ENCODE assay signal across 8 cellular contexts in the genomic region with DNA sequence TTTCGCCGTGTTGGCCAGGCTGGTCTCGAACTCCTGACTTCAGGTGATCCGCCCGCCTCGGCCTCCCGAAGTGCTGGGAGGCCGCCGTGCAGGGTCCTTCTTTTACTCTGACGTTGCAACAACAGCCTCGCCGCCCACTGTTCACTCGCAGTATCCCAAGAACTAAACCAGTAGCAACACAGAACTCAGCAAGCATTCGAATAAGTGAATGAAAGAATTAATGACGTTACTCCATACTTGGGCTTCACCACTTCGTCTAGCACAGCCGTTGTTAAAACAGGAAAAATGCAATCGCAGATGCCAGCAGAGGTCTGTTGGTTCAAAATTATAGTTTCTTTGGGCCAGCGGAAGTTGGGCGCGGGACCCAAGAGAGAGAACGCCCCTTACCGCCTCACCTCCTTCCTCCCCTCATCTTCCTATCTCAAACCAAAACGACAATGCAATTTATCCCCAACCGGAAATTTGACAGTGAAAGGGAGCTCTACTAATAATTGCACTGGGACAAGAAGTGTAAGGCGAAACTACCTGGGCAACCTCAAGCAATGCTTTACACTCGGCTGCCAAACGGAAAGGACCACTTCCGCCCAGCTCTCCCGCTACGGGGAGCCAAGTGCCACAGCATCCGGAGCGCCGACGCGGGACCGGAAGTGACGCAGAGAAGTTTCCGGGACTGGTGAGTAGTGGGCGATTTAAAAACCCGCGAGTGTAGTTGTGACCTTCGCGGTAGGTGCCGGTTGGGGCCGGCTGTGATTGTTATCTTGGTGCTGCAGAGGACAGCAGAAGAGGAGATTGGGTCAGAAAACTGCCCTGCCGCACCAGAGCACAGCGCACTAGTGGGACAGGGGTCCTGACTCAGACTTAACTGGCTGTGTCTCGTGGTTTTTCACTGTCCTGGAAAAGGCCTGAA. TPM values are rescaled to one million over a fixed set of nuclear protein-coding genes. Genes with fewer than 3 reads are reported as not detected.
DNase-seq lines count a peak whose midpoint lies in the region; ATAC-seq and TF ChIP-seq lines count a peak whose summit lies in the region.

A gene with protein sequence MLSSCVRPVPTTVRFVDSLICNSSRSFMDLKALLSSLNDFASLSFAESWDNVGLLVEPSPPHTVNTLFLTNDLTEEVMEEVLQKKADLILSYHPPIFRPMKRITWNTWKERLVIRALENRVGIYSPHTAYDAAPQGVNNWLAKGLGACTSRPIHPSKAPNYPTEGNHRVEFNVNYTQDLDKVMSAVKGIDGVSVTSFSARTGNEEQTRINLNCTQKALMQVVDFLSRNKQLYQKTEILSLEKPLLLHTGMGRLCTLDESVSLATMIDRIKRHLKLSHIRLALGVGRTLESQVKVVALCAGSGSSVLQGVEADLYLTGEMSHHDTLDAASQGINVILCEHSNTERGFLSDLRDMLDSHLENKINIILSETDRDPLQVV (plus strand): TSS at position 653 of the 907 bp plus-strand sequence. CDS start 2,573 bp downstream, outside the sequence.
A gene (minus strand): TSS at position 359 of the 907 bp plus-strand sequence. CDS start 1,462 bp downstream, outside the sequence.

- peaks cover 21% of the 10 kb centered on the region for H3K4me1 ChIP-seq in CD8-positive, alpha-beta T cell (ENCODE audit: insufficient read depth, low read length)

- H3K4me3 Mint-ChIP-seq in CD8-positive, alpha-beta T cell: peak within 1 kb of the TSS; percentile 94

- H3K36me3 ChIP-seq in CD8-positive, alpha-beta T cell (ENCODE audit: insufficient read depth, low read length): peaks cover 4% of the 10 kb centered on the region

- H3K27me3 ChIP-seq in CD8-positive, alpha-beta T cell (ENCODE audit: insufficient read depth, low read length): no peaks in the 10 kb centered on the region

- peaks cover 51% of the 10 kb centered on the region for H3K36me3 Mint-ChIP-seq in CD8-positive, alpha-beta T cell

- peak within 1 kb of the TSS; percentile 100 for H3K27ac Mint-ChIP-seq in CD8-positive, alpha-beta T cell

- ATAC-seq in CD8-positive, alpha-beta T cell: peak; percentile 70
- ATAC-seq in GM19468 (IDR thresholded peaks at IDR 0.05; ENCODE audit: extremely low read depth, unreplicated experiment): peak; percentile 95

- H3K9me3 ChIP-seq in CD8-positive, alpha-beta T cell (ENCODE audit: low read length): no peaks in the 10 kb centered on the region

- peak; percentile 92 to 98 (median 96) for DNase-seq in CD8-positive, alpha-beta T cell
- DNase-seq in HS-5 (ENCODE audit: low read depth): peak; percentile 97
- peak; percentile 95 for DNase-seq in NK-92 treated with Interleukin-12 subunit alpha and Interleukin-12 subunit beta, amount 100 ng/mL, for 24 hours (lab: John Stamatoyannopoulos, UW)
- DNase-seq in activated CD8-positive, alpha-beta memory T cell treated with anti-CD3 and anti-CD28 coated beads for 24 hours: peak; percentile 98
- peak; percentile 89 for DNase-seq in effector CD8-positive, alpha-beta T cell (lab: John Stamatoyannopoulos, UW)
- peak; percentile 98 for DNase-seq in lung microvascular endothelial cell (ENCODE audit: low read depth in 2 of 2)
- DNase-seq in stimulated activated CD4-positive, alpha-beta T cell treated with anti-CD3 and anti-CD28 coated beads, TNF-alpha, amount 100 ng/mL, for 48 hours (ENCODE audit: low read depth in 3 of 3): peak; percentile 94 to 97 (median 96)

- POLR2A ChIA-PET in CD8-positive, alpha-beta T cell (lab: Charles Lee): interaction anchor here (0.6 to 2.8 kb wide), 28 partner anchors 9 to 1754 kb away, joined by 3 to 123 read pairs (median 4); a partner anchor contains a TSS

- TF ChIP-seq CTCF in CD8-positive, alpha-beta T cell (IDR thresholded peaks at IDR 0.05): no peak

- H3K27ac ChIP-seq in CD8-positive, alpha-beta T cell (ENCODE audit: low read depth, low read length): peak within 1 kb of the TSS; percentile 96

- intact Hi-C loops in CD8-positive, alpha-beta T cell (cut with DNase I, micrococcal nuclease): loop anchor here (1.0 to 5.0 kb wide), 16 partner anchors 12 to 754 kb away; a partner anchor contains a TSS

- no peaks in the 10 kb centered on the region for H3K27me3 Mint-ChIP-seq in CD8-positive, alpha-beta T cell (ENCODE audit: low read depth)

- H3K9me3 Mint-ChIP-seq in CD8-positive, alpha-beta T cell: no peaks in the 10 kb centered on the region

- peaks cover 55% of the 10 kb centered on the region for H3K4me1 Mint-ChIP-seq in CD8-positive, alpha-beta T cell (ENCODE audit: low read depth)

- CTCF ChIA-PET in CD8-positive, alpha-beta T cell (lab: Charles Lee): interaction anchor here (1.1 to 2.1 kb wide), 7 partner anchors 10 to 343 kb away, joined by 3 to 10 read pairs (median 5); a partner anchor contains a TSS

- H3K4me3 ChIP-seq in CD8-positive, alpha-beta T cell (ENCODE audit: low read depth, low read length): peak within 1 kb of the TSS; percentile 78

RNA-seq across cellular contexts. Expression of the first gene that starts in this region (rescaled TPM):
- 1 to 10 TPM; 3.8 to 4.9 TPM for total RNA-seq in CD8-positive, alpha-beta T cell
- 11.1 and 12.9 TPM in 2 replicates for total RNA-seq in lung microvascular endothelial cell

RNA-seq across cellular contexts. Expression of the second gene that starts in this region (rescaled TPM):
- 10 to 100 TPM; 48.6 to 51.0 TPM for total RNA-seq in CD8-positive, alpha-beta T cell
- 19.2 and 21.0 TPM in 2 replicates for total RNA-seq in lung microvascular endothelial cell

Comparison
In these comparisons a context has a peak if more than half of its experiments do, and no peak if none do; other contexts are left out.
1. Peak in every context shown above with its lines: DNase-seq, ATAC-seq, H3K4me3 ChIP-seq and H3K27ac ChIP-seq.